Comparison of ENCODE assay signal across 8 cellular contexts in the genomic region with DNA sequence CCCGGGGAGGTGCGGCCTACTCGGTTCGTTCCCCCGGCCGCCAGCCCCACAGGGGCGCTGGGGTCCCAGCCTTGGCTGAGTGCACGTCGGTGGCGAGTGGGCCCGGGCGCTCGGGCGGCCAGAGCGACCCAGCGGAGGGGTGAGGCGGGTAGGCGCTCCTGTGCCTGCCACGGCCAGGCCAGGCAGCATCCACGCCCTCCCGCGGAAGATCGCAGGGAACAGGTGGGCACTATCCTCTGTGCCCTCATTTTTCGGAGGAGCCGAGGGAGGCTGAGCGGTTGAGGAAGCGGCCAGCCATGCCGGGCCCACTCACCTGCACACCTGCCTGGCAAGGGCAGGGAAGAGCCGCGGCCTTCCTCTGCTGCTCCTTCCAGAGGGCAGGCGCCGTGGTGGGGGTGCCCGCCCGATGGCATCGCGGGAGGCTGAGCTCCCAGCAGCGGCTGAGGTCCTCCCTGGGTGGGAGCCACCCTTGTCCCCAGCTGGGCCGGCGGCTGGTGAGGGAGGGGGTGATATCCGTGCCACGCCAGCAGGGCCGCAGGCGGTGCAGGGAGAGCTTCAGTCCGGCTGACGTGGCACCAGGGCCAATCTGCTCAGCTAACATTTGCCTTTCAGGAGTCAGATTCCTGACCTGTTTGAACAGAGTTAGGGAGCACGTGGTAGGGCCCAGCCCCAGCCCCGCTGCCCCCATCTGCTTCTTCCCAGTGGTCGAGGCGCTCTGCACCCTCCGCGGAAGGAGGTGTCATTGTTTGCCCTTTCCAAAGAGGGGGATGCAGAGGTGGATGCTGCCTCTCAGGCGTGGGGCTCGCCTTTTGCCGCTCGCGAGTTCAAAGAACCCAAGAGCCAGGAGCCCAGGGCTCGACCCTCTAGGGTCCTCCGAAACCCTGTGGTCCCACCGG. TPM values are rescaled to one million over a fixed set of nuclear protein-coding genes. Genes with fewer than 3 reads are reported as not detected.
A peak's percentile ranks its signal among the peaks of the same experiment; 100 is the strongest.
DNase-seq lines count a peak whose midpoint lies in the region; ATAC-seq and TF ChIP-seq lines count a peak whose summit lies in the region.

No MANE protein-coding gene starts in this region.

- H3K4me3 ChIP-seq in WERI-Rb-1 (ENCODE audit: low read depth, low read length) (peak overlapping the region; percentile 65), fibroblast of villous mesenchyme (ENCODE audit: low read depth, low read length) (peak overlapping the region; percentile 75), rectal smooth muscle tissue (ENCODE audit: low read length) (peak overlapping the region; percentile 87)

- H3K27me3 ChIP-seq in WERI-Rb-1 (ENCODE audit: insufficient read depth, low read depth, severe bottlenecking), result no peaks in the 10 kb centered on the region
- no peaks in the 10 kb centered on the region for H3K27me3 ChIP-seq in rectal smooth muscle tissue (ENCODE audit: control insufficient read depth, insufficient read depth, low read length)

- H3K27ac ChIP-seq in C4-2B, result peak overlapping the region; percentile 95
- peak overlapping the region; percentile 100 for H3K27ac ChIP-seq in WERI-Rb-1
- no peak overlapping the region for H3K27ac ChIP-seq in rectal smooth muscle tissue (ENCODE audit: low read depth, low read length)

- no peaks in the 10 kb centered on the region for H3K9me3 ChIP-seq in WERI-Rb-1 (ENCODE audit: severe bottlenecking)

- peaks cover 9% of the 10 kb centered on the region for H3K4me1 ChIP-seq in rectal smooth muscle tissue (ENCODE audit: control insufficient read depth, insufficient read depth, low read length)

- DNase-seq in WERI-Rb-1 (no peak), fibroblast of villous mesenchyme (ENCODE audit: low read depth) (no peak), NCI-H1048 (lab: John Stamatoyannopoulos, UW) (no peak), UCSD-AML1 (lab: John Stamatoyannopoulos, UW; ENCODE audit: unreplicated experiment) (no peak)

- H3K9ac ChIP-seq in rectal smooth muscle tissue (ENCODE audit: low read length), result peak overlapping the region; percentile 2

- peaks cover 7% of the 10 kb centered on the region for H3K36me3 ChIP-seq in WERI-Rb-1
- H3K36me3 ChIP-seq in rectal smooth muscle tissue (ENCODE audit: control insufficient read depth, insufficient read depth, low read length), result no peaks in the 10 kb centered on the region

- ATAC-seq in HG02943 (IDR thresholded peaks at IDR 0.05; ENCODE audit: low read depth, unreplicated experiment), result peak; percentile 1
- ATAC-seq in GM19395 (IDR thresholded peaks at IDR 0.05; ENCODE audit: unreplicated experiment), result no peak

- no peak for TF ChIP-seq CTCF in C4-2B (conservative IDR thresholded peaks at IDR 0.05)
- TF ChIP-seq CTCF in WERI-Rb-1 (IDR thresholded peaks at IDR 0.05; ENCODE audit: low read depth, low read length), result no peak
- TF ChIP-seq CTCF in fibroblast of villous mesenchyme (IDR thresholded peaks at IDR 0.05; ENCODE audit: insufficient read depth, low read depth, low read length), result no peak

RNA-seq across cellular contexts. Expression of a gene that starts 1.6 kb away (rescaled TPM):
- total RNA-seq in fibroblast of villous mesenchyme, result 40.3 and 43.2 TPM in 2 replicates

RNA-seq across cellular contexts. Expression of a gene that starts 44.8 kb away (rescaled TPM):
- total RNA-seq in fibroblast of villous mesenchyme, result 8.2 and 9.3 TPM in 2 replicates
